32 cellular contexts compared by ENCODE assay signal in genomic region chr14:105220699-105221597, GRCh38. TPM values are rescaled to one million over a fixed set of nuclear protein-coding genes. Genes with fewer than 3 reads are reported as not detected.
A peak's percentile ranks its signal among the peaks of the same experiment; 100 is the strongest.
DNase-seq lines count a peak whose midpoint lies in the region; ATAC-seq and TF ChIP-seq lines count a peak whose summit lies in the region.
"Had no signal": no experiment of that assay in that cellular context is flagged by ENCODE, and none has a peak within 500 bp of the region (broad histone marks: within the 10 kb centered on the region; RNA-seq: fewer than 3 reads in every experiment).

No MANE protein-coding gene starts in this region.

- H2BK5ac ChIP-seq in trophoblast cell (ENCODE audit: low read depth, low read length, poor library complexity) = no peak overlapping the region

- H3K4me1 ChIP-seq in right atrium auricular region (peaks cover 0 to 11% of the 10 kb centered on the region in 2 donors), gastroesophageal sphincter (peaks cover 0 to 12% (median 0%) of the 10 kb centered on the region in 3 donors), muscle layer of colon (ENCODE audit: insufficient read depth, low read length) (peaks cover 8% of the 10 kb centered on the region), trophoblast cell (ENCODE audit: control insufficient read depth in 1 of 2, insufficient read depth in 2 of 2, low read length in 2 of 2) (no peaks in the 10 kb centered on the region)
- H3K4me1 ChIP-seq: foreskin keratinocyte, uterus had no signal

- no peak overlapping the region for H3K4me2 ChIP-seq in trophoblast cell (ENCODE audit: low read length)
- H3K4me2 ChIP-seq: KMS-11 had no signal

- H3K9ac ChIP-seq in muscle layer of colon (ENCODE audit: low read length) (no peak overlapping the region), trophoblast cell (ENCODE audit: low read length) (no peak overlapping the region)
- H3K9ac ChIP-seq: GM23248, KMS-11 had no signal

- H3K4me3 ChIP-seq in right atrium auricular region = no peak overlapping the region
- H3K4me3 ChIP-seq in gastroesophageal sphincter = no peak overlapping the region
- no peak overlapping the region for H3K4me3 ChIP-seq in muscle layer of colon (ENCODE audit: low read depth in 1 of 2, low read length in 2 of 2)
- H3K4me3 ChIP-seq in trophoblast cell (ENCODE audit: low read depth, low read length) = no peak overlapping the region
- H3K4me3 ChIP-seq: esophagus squamous epithelium, GM23248, uterus had no signal

- ATAC-seq in Right ventricle myocardium inferior = peak; percentile 73
- ATAC-seq in gastroesophageal sphincter = peak; percentile 35
- ATAC-seq: foreskin keratinocyte, PC-3 had no signal

- H2AFZ ChIP-seq in trophoblast cell (ENCODE audit: insufficient read depth, low read length, poor library complexity) = no peak overlapping the region
- H2AFZ ChIP-seq: GM23248 had no signal

- no peak overlapping the region for H3K14ac ChIP-seq in trophoblast cell (ENCODE audit: low read length)

- H3K4me3 Mint-ChIP-seq in type B pancreatic cell = no peak overlapping the region
- H3K4me3 Mint-ChIP-seq: activated CD4-positive, alpha-beta memory T cell treated with anti-CD3 and anti-CD28 coated beads, Interleukin-2, amount 10 ng/mL, durations not matched to agents 7 days and 5 days; brain; CD4-positive, CD25-positive, alpha-beta regulatory T cell; HFFc6; memory B cell had no signal

- no peaks in the 10 kb centered on the region for H3K27me3 ChIP-seq in right atrium auricular region
- no peaks in the 10 kb centered on the region for H3K27me3 ChIP-seq in gastroesophageal sphincter
- H3K27me3 ChIP-seq in muscle layer of colon (ENCODE audit: control insufficient read depth in 1 of 2, insufficient read depth in 2 of 2, low read length in 2 of 2) = no peaks in the 10 kb centered on the region
- no peaks in the 10 kb centered on the region for H3K27me3 ChIP-seq in trophoblast cell (ENCODE audit: insufficient read depth, low read length)
- H3K27me3 ChIP-seq: esophagus squamous epithelium, foreskin keratinocyte, neutrophil, uterus had no signal

- H4K12ac ChIP-seq in trophoblast cell (ENCODE audit: low read depth, low read length) = no peak overlapping the region

- no peak overlapping the region for H3K4ac ChIP-seq in trophoblast cell (ENCODE audit: low read depth, low read length)

- peaks cover 14% of the 10 kb centered on the region for H3K4me1 Mint-ChIP-seq in type B pancreatic cell (ENCODE audit: unreplicated experiment)
- H3K4me1 Mint-ChIP-seq: activated CD4-positive, alpha-beta memory T cell treated with anti-CD3 and anti-CD28 coated beads, Interleukin-2, amount 10 ng/mL, durations not matched to agents 7 days and 5 days had no signal

- WGBS in gastroesophageal sphincter (ENCODE audit: low coverage in 1 of 2), 2 donors = 75% methylated on average over 2 of the region's 29 CpGs; no CpG with 5 or more reads in 1 of the 2 donors
- no CpG with 5 or more reads among the region's 29 CpGs for WGBS in trophoblast cell (ENCODE audit: extremely low coverage, insufficient coverage, insufficient read length)

- H2BK120ac ChIP-seq in trophoblast cell (ENCODE audit: insufficient read depth, low read length, poor library complexity) = no peak overlapping the region

- H3K9me3 ChIP-seq in right atrium auricular region (no peaks in the 10 kb centered on the region), gastroesophageal sphincter (no peaks in the 10 kb centered on the region), muscle layer of colon (ENCODE audit: low read length) (no peaks in the 10 kb centered on the region), trophoblast cell (ENCODE audit: insufficient read depth, low read depth, low read length) (peaks cover 6% of the 10 kb centered on the region)
- H3K9me3 ChIP-seq: esophagus squamous epithelium, neutrophil, uterus had no signal

- H3K23ac ChIP-seq in trophoblast cell (ENCODE audit: low read length) = no peak overlapping the region

- H4K91ac ChIP-seq in trophoblast cell (ENCODE audit: low read depth, low read length) = no peak overlapping the region

- no peaks in the 10 kb centered on the region for H3K79me2 ChIP-seq in trophoblast cell (ENCODE audit: control insufficient read depth, insufficient read depth, low read length, poor library complexity)

- H3K27ac Mint-ChIP-seq in type B pancreatic cell = peak overlapping the region; percentile 18
- H3K27ac Mint-ChIP-seq: activated CD4-positive, alpha-beta memory T cell treated with anti-CD3 and anti-CD28 coated beads, Interleukin-2, amount 10 ng/mL, durations not matched to agents 7 days and 5 days; HFFc6; memory B cell had no signal

- H4K8ac ChIP-seq in trophoblast cell (ENCODE audit: low read depth, low read length) = no peak overlapping the region

- no peak overlapping the region for H3K18ac ChIP-seq in trophoblast cell (ENCODE audit: low read length)

- H3K27me3 Mint-ChIP-seq in type B pancreatic cell = no peaks in the 10 kb centered on the region
- H3K27me3 Mint-ChIP-seq: activated CD4-positive, alpha-beta memory T cell treated with anti-CD3 and anti-CD28 coated beads, Interleukin-2, amount 10 ng/mL, durations not matched to agents 7 days and 5 days; CD4-positive, CD25-positive, alpha-beta regulatory T cell; memory B cell had no signal

- no peaks in the 10 kb centered on the region for H3K9me3 Mint-ChIP-seq in type B pancreatic cell
- H3K9me3 Mint-ChIP-seq: activated CD4-positive, alpha-beta memory T cell treated with anti-CD3 and anti-CD28 coated beads, Interleukin-2, amount 10 ng/mL, durations not matched to agents 7 days and 5 days; brain; CD4-positive, CD25-positive, alpha-beta regulatory T cell; HFFc6; memory B cell had no signal

- no peak overlapping the region for H2AK5ac ChIP-seq in trophoblast cell (ENCODE audit: low read length)

- H3K36me3 ChIP-seq in right atrium auricular region = peaks cover 76% of the 10 kb centered on the region
- peaks cover 0 to 97% of the 10 kb centered on the region in 2 donors for H3K36me3 ChIP-seq in gastroesophageal sphincter
- peaks cover 61% of the 10 kb centered on the region for H3K36me3 ChIP-seq in muscle layer of colon (ENCODE audit: insufficient read depth, low read length)
- peaks cover 45 to 50% of the 10 kb centered on the region in 2 experiments for H3K36me3 ChIP-seq in trophoblast cell (ENCODE audit: control insufficient read depth in 1 of 2, insufficient read depth in 2 of 2, low read length in 2 of 2)
- H3K36me3 ChIP-seq: uterus had no signal

- intact Hi-C loops in Right ventricle myocardium inferior (cut with DNase I) = no loop called here

- DNase-seq in Right ventricle myocardium inferior (ENCODE audit: missing footprints) (no peak), right atrium auricular region (ENCODE audit: low spot score) (no peak), type B pancreatic cell (ENCODE audit: extremely low spot score, unreplicated experiment) (no peak), trophoblast cell (no peak), NCI-H1417 (lab: John Stamatoyannopoulos, UW) (no peak)
- no peak for DNase-seq in stimulated activated naive CD4-positive, alpha-beta T cell treated with Interleukin-2 at 50 U/mL for 16 hours (lab: John Stamatoyannopoulos, UW)
- DNase-seq: 8988T; activated CD4-positive, alpha-beta memory T cell treated with anti-CD3 and anti-CD28 coated beads, Interleukin-2, amount 10 ng/mL, durations not matched to agents 7 days and 5 days; activated CD8-positive, alpha-beta memory T cell treated with anti-CD3 and anti-CD28 coated beads, Interleukin-2, amount 50 U/mL, for 4 hours; activated naive CD4-positive, alpha-beta T cell; CD4-positive, CD25-positive, alpha-beta regulatory T cell; esophagus squamous epithelium; foreskin keratinocyte; GM23248; HFFc6; MM.1S; NCI-H1417 treated with DMSO at 0.1 percent for 48 hours; NCI-H2029 treated with DMSO at 0.1 percent for 48 hours; NCI-H2227 treated with DMSO at 0.1 percent for 48 hours; NCI-H526 treated with DMSO at 0.1 percent for 48 hours; NK-92 treated with Interleukin-12 subunit alpha and Interleukin-12 subunit beta, amount 100 ng/mL, for 24 hours; PC-3; SHP77 treated with DMSO at 0.1 percent for 48 hours; stimulated activated CD4-positive, alpha-beta T cell treated with anti-CD3 and anti-CD28 coated beads, Interleukin-4, amount 100 ng/mL, for 24 hours; SW 1271 had no signal

- TF ChIP-seq CTCF in right atrium auricular region (IDR thresholded peaks at IDR 0.05) (no peak), gastroesophageal sphincter (IDR thresholded peaks at IDR 0.05) (no peak), type B pancreatic cell (conservative IDR thresholded peaks at IDR 0.05) (no peak)

- TF ChIP-seq POLR2A in gastroesophageal sphincter (IDR thresholded peaks at IDR 0.05) = no peak

- H3K36me3 Mint-ChIP-seq in type B pancreatic cell = peaks cover 18% of the 10 kb centered on the region

- TF ChIP-seq EP300 in gastroesophageal sphincter (IDR thresholded peaks at IDR 0.05) = no peak

- peak overlapping the region in 1 of 2 donors; percentile 25 for H3K27ac ChIP-seq in right atrium auricular region
- H3K27ac ChIP-seq in gastroesophageal sphincter = peak overlapping the region in 3 of 4 donors; percentile 15 to 46 (median 22)
- H3K27ac ChIP-seq in muscle layer of colon (ENCODE audit: low read depth, low read length) = peak overlapping the region; percentile 27
- no peak overlapping the region for H3K27ac ChIP-seq in trophoblast cell (ENCODE audit: low read depth, low read length)
- H3K27ac ChIP-seq: esophagus squamous epithelium, foreskin keratinocyte, GM23248, KMS-11, neutrophil, uterus had no signal

- H2BK12ac ChIP-seq in trophoblast cell (ENCODE audit: low read length) = no peak overlapping the region

- H3K79me1 ChIP-seq in trophoblast cell (ENCODE audit: low read length) = no peaks in the 10 kb centered on the region

RNA-seq across cellular contexts. Expression of gene BTBD6, which starts 27.4 kb away (rescaled TPM):
- total RNA-seq in Right ventricle myocardium inferior (48.8 TPM), right atrium auricular region (10 to 100 TPM; 26.9 to 34.9 TPM), gastroesophageal sphincter (10 to 100 TPM; 50.9 to 80.7 (median 66.1) TPM), type B pancreatic cell (ENCODE audit: low replicate concordance) (38.8 and 44.7 TPM in 2 replicates)
- 18.3 and 18.8 TPM in 2 replicates for polyA plus RNA-seq in trophoblast cell (2013)

RNA-seq across cellular contexts. Expression of gene NUDT14, which starts 39.8 kb away (rescaled TPM):
- total RNA-seq in Right ventricle myocardium inferior = 33.9 TPM
- 10 to 100 TPM; 17.1 to 18.9 TPM for total RNA-seq in right atrium auricular region
- 1 to 10 TPM; 3.4 to 8.4 (median 4.6) TPM for total RNA-seq in gastroesophageal sphincter
- 33.3 and 49.6 TPM in 2 replicates for total RNA-seq in type B pancreatic cell (ENCODE audit: low replicate concordance)
- 8.6 and 9.6 TPM in 2 replicates for polyA plus RNA-seq in trophoblast cell (2013)

RNA-seq across cellular contexts. Expression of gene JAG2, which starts 52.4 kb away (rescaled TPM):
- total RNA-seq in Right ventricle myocardium inferior (34.6 TPM), right atrium auricular region (10 to 100 TPM; 14.5 to 17.3 TPM), gastroesophageal sphincter (10 to 100 TPM in 3 of 4 donors, 1 to 10 TPM in 1; 3.7 to 18.8 (median 14.5) TPM), type B pancreatic cell (ENCODE audit: low replicate concordance) (16.5 and 37.1 TPM in 2 replicates)
- 1.6 and 2.0 TPM in 2 replicates for polyA plus RNA-seq in trophoblast cell (2013)
- polyA plus RNA-seq: GM23248 had no signal
